ENCODE assay signal across 1 cellular context in the genomic region with DNA sequence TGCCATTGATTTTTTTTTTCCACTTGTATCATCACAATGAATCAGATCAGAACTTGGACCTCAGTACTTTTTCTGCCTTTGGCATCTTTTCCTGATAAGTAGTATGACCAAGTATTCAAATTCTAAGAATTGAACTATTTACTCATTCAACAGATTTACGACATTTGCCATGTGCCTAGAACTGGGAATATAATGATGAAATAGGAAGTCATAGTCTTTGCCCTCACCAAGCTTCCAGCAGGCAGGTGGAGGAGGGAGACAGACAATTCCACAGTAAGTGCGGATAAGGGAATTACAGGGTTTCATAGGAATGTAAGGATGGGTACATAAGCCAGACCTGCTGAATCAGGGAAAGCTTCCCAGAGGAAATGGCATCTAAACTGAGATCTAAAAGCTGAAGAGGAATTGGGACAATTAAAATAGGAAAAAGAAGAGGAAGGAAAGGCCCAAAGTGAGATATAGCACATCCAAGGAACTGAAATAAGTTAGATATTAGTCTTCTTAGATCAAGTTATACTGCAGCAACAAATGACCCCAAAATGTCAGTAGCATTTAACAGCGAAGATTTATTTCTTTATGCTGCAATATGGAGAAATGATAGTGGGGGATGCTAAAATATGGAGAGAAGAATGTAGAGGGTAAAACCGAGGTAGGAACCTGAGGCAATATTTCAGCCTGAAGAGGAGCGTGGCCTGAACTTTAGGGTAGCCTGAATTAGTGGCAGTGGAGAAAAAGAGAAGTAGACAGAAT.
TF ChIP-seq lines count a peak whose summit lies in the region.

No MANE protein-coding gene starts in this region.

TF ChIP-seq in K562, 482 proteins besides CTCF, POLR2A, EP300 and RAD21 (continued from another document and continues in another):
- TF ChIP-seq, protein P1, sequence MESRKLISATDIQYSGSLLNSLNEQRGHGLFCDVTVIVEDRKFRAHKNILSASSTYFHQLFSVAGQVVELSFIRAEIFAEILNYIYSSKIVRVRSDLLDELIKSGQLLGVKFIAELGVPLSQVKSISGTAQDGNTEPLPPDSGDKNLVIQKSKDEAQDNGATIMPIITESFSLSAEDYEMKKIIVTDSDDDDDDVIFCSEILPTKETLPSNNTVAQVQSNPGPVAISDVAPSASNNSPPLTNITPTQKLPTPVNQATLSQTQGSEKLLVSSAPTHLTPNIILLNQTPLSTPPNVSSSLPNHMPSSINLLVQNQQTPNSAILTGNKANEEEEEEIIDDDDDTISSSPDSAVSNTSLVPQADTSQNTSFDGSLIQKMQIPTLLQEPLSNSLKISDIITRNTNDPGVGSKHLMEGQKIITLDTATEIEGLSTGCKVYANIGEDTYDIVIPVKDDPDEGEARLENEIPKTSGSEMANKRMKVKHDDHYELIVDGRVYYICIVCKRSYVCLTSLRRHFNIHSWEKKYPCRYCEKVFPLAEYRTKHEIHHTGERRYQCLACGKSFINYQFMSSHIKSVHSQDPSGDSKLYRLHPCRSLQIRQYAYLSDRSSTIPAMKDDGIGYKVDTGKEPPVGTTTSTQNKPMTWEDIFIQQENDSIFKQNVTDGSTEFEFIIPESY (CRISPR knock-in tag; IDR thresholded peaks at IDR 0.05): no peak
- TF ChIP-seq, protein P2, sequence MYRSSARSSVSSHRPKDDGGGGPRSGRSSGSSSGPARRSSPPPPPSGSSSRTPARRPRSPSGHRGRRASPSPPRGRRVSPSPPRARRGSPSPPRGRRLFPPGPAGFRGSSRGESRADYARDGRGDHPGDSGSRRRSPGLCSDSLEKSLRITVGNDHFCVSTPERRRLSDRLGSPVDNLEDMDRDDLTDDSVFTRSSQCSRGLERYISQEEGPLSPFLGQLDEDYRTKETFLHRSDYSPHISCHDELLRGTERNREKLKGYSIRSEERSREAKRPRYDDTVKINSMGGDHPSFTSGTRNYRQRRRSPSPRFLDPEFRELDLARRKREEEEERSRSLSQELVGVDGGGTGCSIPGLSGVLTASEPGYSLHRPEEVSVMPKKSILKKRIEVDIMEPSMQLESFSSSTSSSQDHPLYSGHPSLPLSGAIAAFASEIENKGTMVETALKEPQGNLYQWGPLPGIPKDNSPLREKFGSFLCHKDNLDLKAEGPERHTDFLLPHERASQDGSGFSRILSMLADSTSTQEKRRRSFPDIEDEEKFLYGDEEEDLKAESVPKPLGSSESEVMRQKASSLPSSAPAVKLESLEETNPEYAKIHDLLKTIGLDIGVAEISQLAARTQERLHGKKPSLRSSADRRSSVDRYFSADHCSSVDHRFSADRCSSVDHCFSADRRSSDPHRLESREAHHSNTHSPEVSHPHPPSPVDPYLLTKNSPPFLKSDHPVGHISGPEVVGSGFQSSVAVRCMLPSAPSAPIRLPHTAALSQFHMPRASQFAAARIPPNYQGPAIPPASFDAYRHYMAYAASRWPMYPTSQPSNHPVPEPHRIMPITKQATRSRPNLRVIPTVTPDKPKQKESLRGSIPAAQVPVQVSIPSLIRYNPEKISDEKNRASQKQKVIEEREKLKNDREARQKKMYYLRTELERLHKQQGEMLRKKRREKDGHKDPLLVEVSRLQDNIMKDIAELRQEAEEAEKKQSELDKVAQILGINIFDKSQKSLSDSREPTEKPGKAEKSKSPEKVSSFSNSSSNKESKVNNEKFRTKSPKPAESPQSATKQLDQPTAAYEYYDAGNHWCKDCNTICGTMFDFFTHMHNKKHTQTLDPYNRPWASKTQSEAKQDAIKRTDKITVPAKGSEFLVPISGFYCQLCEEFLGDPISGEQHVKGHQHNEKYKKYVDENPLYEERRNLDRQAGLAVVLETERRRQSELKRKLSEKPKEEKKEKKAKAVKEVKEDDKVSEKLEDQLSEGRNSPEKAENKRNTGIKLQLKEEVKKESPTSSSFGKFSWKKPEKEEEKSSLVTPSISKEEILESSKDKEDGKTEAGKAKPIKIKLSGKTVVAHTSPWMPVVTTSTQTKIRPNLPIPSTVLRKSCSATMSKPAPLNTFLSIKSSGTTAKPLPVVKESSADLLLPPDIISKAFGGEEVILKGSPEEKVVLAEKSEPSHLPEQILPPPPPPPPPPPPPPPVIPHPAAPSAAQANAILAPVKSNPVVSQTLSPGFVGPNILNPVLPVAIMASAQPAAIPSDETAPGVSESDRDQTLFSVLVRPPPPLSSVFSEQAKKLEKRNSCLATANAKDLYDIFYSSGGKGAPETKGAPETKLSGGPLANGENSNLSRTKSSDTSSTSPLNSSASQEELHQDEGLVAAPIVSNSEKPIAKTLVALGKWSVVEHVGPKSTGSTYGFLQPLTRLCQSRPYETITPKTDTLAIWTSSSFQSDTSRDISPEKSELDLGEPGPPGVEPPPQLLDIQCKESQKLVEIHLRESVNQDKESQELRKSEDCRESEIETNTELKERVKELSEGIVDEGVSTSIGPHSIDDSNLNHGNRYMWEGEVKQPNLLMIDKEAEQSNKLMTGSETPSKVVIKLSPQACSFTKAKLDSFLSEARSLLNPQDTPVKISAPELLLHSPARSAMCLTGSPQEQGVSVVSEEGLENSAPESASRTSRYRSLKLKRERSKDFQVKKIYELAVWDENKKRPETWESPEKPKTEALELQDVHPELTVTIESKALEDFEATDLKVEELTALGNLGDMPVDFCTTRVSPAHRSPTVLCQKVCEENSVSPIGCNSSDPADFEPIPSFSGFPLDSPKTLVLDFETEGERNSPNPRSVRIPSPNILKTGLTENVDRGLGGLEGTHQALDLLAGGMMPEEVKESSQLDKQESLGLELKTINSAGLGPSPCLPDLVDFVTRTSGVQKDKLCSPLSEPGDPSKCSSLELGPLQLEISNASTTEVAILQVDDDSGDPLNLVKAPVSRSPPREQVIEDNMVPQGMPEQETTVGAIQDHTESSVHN (IDR thresholded peaks at IDR 0.05; ENCODE audit: borderline replicate concordance in 1 of 2, low read depth in 1 of 2): 0 out of 4 replicates have a peak, but pooled peaks of 1 of the 2 experiments have one; percentile 16
- TF ChIP-seq ZNF766 (CRISPR knock-in tag; conservative IDR thresholded peaks at IDR 0.05): no peak
- no peak for TF ChIP-seq TCF7 (IDR thresholded peaks at IDR 0.05; ENCODE audit: borderline replicate concordance)
- TF ChIP-seq NR2C2 (CRISPR knock-in tag; IDR thresholded peaks at IDR 0.05): no peak
- peak; percentile 68 for TF ChIP-seq NR2C2 (tag; IDR thresholded peaks at IDR 0.05)
- 0 out of 2 replicates have a peak, but pooled peaks have one; percentile 8 for TF ChIP-seq SMAD4 (CRISPR knock-in tag; conservative IDR thresholded peaks at IDR 0.05)
- TF ChIP-seq GTF2E2 (tag; IDR thresholded peaks at IDR 0.05): peak; percentile 42; the same call in 1 of the 2 replicates
- TF ChIP-seq, protein P3, sequence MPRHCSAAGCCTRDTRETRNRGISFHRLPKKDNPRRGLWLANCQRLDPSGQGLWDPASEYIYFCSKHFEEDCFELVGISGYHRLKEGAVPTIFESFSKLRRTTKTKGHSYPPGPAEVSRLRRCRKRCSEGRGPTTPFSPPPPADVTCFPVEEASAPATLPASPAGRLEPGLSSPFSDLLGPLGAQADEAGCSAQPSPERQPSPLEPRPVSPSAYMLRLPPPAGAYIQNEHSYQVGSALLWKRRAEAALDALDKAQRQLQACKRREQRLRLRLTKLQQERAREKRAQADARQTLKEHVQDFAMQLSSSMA (CRISPR knock-in tag; IDR thresholded peaks at IDR 0.05): no peak
- TF ChIP-seq MTA2 (IDR thresholded peaks at IDR 0.05; ENCODE audit: low read depth): no peak
- no peak for TF ChIP-seq HMGN3 (IDR thresholded peaks at IDR 0.05; ENCODE audit: borderline replicate concordance, extremely low read depth, insufficient read length, low read depth, low read length)
- peak; percentile 29; the same call in 1 of the 2 replicates for TF ChIP-seq SMARCA5 (IDR thresholded peaks at IDR 0.05)
- TF ChIP-seq, protein P4, sequence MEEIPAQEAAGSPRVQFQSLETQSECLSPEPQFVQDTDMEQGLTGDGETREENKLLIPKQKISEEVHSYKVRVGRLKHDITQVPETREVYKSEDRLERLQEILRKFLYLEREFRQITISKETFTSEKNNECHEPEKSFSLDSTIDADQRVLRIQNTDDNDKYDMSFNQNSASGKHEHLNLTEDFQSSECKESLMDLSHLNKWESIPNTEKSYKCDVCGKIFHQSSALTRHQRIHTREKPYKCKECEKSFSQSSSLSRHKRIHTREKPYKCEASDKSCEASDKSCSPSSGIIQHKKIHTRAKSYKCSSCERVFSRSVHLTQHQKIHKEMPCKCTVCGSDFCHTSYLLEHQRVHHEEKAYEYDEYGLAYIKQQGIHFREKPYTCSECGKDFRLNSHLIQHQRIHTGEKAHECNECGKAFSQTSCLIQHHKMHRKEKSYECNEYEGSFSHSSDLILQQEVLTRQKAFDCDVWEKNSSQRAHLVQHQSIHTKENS (CRISPR knock-in tag; IDR thresholded peaks at IDR 0.05): no peak
- TF ChIP-seq MAFF (IDR thresholded peaks at IDR 0.05; ENCODE audit: low read length): no peak
- no peak for TF ChIP-seq CHD1 (IDR thresholded peaks at IDR 0.05; ENCODE audit: low read length)
- peak; percentile 24 for TF ChIP-seq CXXC5 (CRISPR knock-in tag; IDR thresholded peaks at IDR 0.05)
- TF ChIP-seq JUND (IDR thresholded peaks at IDR 0.05; ENCODE audit: borderline replicate concordance, low read depth, low read length): peak; percentile 61; the same call in 1 of the 2 replicates
- no peak for TF ChIP-seq JUND (tag; IDR thresholded peaks at IDR 0.05; ENCODE audit: borderline replicate concordance, low read depth, low read length)
- TF ChIP-seq, protein P5, sequence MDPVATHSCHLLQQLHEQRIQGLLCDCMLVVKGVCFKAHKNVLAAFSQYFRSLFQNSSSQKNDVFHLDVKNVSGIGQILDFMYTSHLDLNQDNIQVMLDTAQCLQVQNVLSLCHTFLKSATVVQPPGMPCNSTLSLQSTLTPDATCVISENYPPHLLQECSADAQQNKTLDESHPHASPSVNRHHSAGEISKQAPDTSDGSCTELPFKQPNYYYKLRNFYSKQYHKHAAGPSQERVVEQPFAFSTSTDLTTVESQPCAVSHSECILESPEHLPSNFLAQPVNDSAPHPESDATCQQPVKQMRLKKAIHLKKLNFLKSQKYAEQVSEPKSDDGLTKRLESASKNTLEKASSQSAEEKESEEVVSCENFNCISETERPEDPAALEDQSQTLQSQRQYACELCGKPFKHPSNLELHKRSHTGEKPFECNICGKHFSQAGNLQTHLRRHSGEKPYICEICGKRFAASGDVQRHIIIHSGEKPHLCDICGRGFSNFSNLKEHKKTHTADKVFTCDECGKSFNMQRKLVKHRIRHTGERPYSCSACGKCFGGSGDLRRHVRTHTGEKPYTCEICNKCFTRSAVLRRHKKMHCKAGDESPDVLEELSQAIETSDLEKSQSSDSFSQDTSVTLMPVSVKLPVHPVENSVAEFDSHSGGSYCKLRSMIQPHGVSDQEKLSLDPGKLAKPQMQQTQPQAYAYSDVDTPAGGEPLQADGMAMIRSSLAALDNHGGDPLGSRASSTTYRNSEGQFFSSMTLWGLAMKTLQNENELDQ (CRISPR knock-in tag; IDR thresholded peaks at IDR 0.05; ENCODE audit: borderline replicate concordance): no peak
- TF ChIP-seq, protein P6, sequence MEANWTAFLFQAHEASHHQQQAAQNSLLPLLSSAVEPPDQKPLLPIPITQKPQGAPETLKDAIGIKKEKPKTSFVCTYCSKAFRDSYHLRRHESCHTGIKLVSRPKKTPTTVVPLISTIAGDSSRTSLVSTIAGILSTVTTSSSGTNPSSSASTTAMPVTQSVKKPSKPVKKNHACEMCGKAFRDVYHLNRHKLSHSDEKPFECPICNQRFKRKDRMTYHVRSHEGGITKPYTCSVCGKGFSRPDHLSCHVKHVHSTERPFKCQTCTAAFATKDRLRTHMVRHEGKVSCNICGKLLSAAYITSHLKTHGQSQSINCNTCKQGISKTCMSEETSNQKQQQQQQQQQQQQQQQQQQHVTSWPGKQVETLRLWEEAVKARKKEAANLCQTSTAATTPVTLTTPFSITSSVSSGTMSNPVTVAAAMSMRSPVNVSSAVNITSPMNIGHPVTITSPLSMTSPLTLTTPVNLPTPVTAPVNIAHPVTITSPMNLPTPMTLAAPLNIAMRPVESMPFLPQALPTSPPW (CRISPR knock-in tag; IDR thresholded peaks at IDR 0.05): 0 out of 2 replicates have a peak, but pooled peaks have one; percentile 11
- no peak for TF ChIP-seq NELFE (IDR thresholded peaks at IDR 0.05; ENCODE audit: insufficient read depth, insufficient read length)
- peak; percentile 42 for TF ChIP-seq C11orf30 (IDR thresholded peaks at IDR 0.05; ENCODE audit: low read depth)
- no peak for TF ChIP-seq BRD4 (IDR thresholded peaks at IDR 0.05)
- TF ChIP-seq, protein P7, sequence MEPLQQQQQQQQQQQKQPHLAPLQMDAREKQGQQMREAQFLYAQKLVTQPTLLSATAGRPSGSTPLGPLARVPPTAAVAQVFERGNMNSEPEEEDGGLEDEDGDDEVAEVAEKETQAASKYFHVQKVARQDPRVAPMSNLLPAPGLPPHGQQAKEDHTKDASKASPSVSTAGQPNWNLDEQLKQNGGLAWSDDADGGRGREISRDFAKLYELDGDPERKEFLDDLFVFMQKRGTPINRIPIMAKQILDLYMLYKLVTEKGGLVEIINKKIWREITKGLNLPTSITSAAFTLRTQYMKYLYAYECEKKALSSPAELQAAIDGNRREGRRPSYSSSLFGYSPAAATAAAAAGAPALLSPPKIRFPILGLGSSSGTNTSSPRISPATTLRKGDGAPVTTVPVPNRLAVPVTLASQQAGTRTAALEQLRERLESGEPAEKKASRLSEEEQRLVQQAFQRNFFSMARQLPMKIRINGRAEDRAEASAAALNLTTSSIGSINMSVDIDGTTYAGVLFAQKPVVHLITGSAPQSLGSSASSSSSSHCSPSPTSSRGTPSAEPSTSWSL (CRISPR knock-in tag; IDR thresholded peaks at IDR 0.05; ENCODE audit: borderline replicate concordance): no peak
- TF ChIP-seq SRSF1 (IDR thresholded peaks at IDR 0.05; ENCODE audit: low read depth, low read length): no peak
- TF ChIP-seq MTA3 (IDR thresholded peaks at IDR 0.05; ENCODE audit: borderline replicate concordance): no peak
- no peak for TF ChIP-seq POLR2AphosphoS5 (IDR thresholded peaks at IDR 0.05; ENCODE audit: control insufficient read depth, insufficient read depth, low read depth, low read length)
- TF ChIP-seq MAZ (CRISPR knock-in tag; conservative IDR thresholded peaks at IDR 0.05 in 1 of 2, IDR thresholded peaks at IDR 0.05 in 1 of 2): no peak
